ENCODE assay signal across 1 cellular context in genomic region chr22:38299758-38300157, GRCh38.
TF ChIP-seq lines count a peak whose summit lies in the region.

No MANE protein-coding gene starts in this region.

TF ChIP-seq in HCT116, 20 proteins besides CTCF, POLR2A, EP300 and RAD21 (continued from another document):
- TF ChIP-seq ZBTB33 (IDR thresholded peaks at IDR 0.05; ENCODE audit: extremely low read depth, insufficient replicate concordance, low read length) (no peak), ELF1 (IDR thresholded peaks at IDR 0.05; ENCODE audit: borderline replicate concordance, low read depth) (no peak), REST (IDR thresholded peaks at IDR 0.05; ENCODE audit: low read depth) (no peak), EGR1 (IDR thresholded peaks at IDR 0.05; ENCODE audit: low read depth) (no peak), SP1 (IDR thresholded peaks at IDR 0.05; ENCODE audit: low read depth) (no peak), ZNF274 (IDR thresholded peaks at IDR 0.05; ENCODE audit: low read depth, low read length) (no peak), POLR2AphosphoS5 (IDR thresholded peaks at IDR 0.05; ENCODE audit: low read depth, low read length) (no peak), CEBPB (IDR thresholded peaks at IDR 0.05; ENCODE audit: low read depth) (no peak), YY1 (IDR thresholded peaks at IDR 0.05; ENCODE audit: extremely low read depth, insufficient replicate concordance, low read depth, low read length) (no peak), SRF (IDR thresholded peaks at IDR 0.05; ENCODE audit: low read depth) (no peak), ATF3 (IDR thresholded peaks at IDR 0.05) (no peak), ZFX (IDR thresholded peaks at IDR 0.05) (no peak), FOSL1 (IDR thresholded peaks at IDR 0.05; ENCODE audit: low read depth) (no peak), JUND (IDR thresholded peaks at IDR 0.05) (no peak), EZH2phosphoT487 (IDR thresholded peaks at IDR 0.05; ENCODE audit: borderline replicate concordance) (no peak), SIN3A (IDR thresholded peaks at IDR 0.05; ENCODE audit: low read depth) (no peak), EZH2 (IDR thresholded peaks at IDR 0.05) (no peak)
